Comparison of ENCODE assay signal across 14 cellular contexts in genomic region chr1:47679301-47679751, GRCh38.
A peak's percentile ranks its signal among the peaks of the same experiment; 100 is the strongest.
DNase-seq lines count a peak whose midpoint lies in the region; ATAC-seq, FAIRE-seq and TF ChIP-seq lines count a peak whose summit lies in the region.
"Had no signal": no experiment of that assay in that cellular context is flagged by ENCODE, and none has a peak within 500 bp of the region (broad histone marks: within the 10 kb centered on the region; RNA-seq: fewer than 3 reads in every experiment).

No MANE protein-coding gene starts in this region.

- no peak for DNase-seq in Right ventricle myocardium inferior (ENCODE audit: missing footprints)
- no peak for DNase-seq in cardiac septum (ENCODE audit: low spot score)
- DNase-seq in astrocyte (ENCODE audit: low read depth), result no peak
- DNase-seq in iris pigment epithelial cell (ENCODE audit: low read depth), result peak; percentile 49
- peak; percentile 44 for DNase-seq in urothelium cell line (ENCODE audit: low spot score)
- DNase-seq in tibial nerve (ENCODE audit: low spot score in 2 of 2), result no peak
- DNase-seq: activated CD4-positive, CD25-positive, alpha-beta regulatory T cell; DMS 273 treated with DMSO at 0.1 percent for 48 hours; HFFc6; MM.1S; NCI-H2171 had no signal

- no peaks in the 10 kb centered on the region for H3K36me3 ChIP-seq in astrocyte (ENCODE audit: insufficient read depth, low read length)
- no peaks in the 10 kb centered on the region for H3K36me3 ChIP-seq in tibial nerve

- H3K9ac ChIP-seq in astrocyte (ENCODE audit: low read length), result no peak overlapping the region

- H2AFZ ChIP-seq in astrocyte (ENCODE audit: low read depth, low read length), result no peak overlapping the region

- H3K27ac Mint-ChIP-seq in astrocyte (ENCODE audit: unreplicated experiment), result peak overlapping the region; percentile 28
- H3K27ac Mint-ChIP-seq: activated naive CD4-positive, alpha-beta T cell treated with anti-CD3 and anti-CD28 coated beads, Interleukin-2, amount 50 U/mL, for 72 hours; HFFc6 had no signal

- H3K27ac ChIP-seq in astrocyte (ENCODE audit: low read depth, low read length) (no peak overlapping the region), tibial nerve (no peak overlapping the region)

- no peak overlapping the region for H3K4me3 Mint-ChIP-seq in astrocyte (ENCODE audit: unreplicated experiment)
- H3K4me3 Mint-ChIP-seq: HFFc6 had no signal

- 44 to 47% methylated on average over 6 of the region's 6 CpGs for WGBS in tibial nerve, 2 donors

- H3K4me3 ChIP-seq in astrocyte (ENCODE audit: insufficient read depth, low read depth, low read length) (no peak overlapping the region), tibial nerve (no peak overlapping the region)

- peaks cover 2% of the 10 kb centered on the region for H3K36me3 Mint-ChIP-seq in astrocyte (ENCODE audit: low read depth, unreplicated experiment)
- H3K36me3 Mint-ChIP-seq: activated naive CD4-positive, alpha-beta T cell treated with anti-CD3 and anti-CD28 coated beads, Interleukin-2, amount 50 U/mL, for 72 hours had no signal

- peaks cover 26% of the 10 kb centered on the region for H3K27me3 Mint-ChIP-seq in astrocyte (ENCODE audit: low read depth, unreplicated experiment)

- H4K20me1 ChIP-seq in astrocyte (ENCODE audit: insufficient read depth, low read length), result no peaks in the 10 kb centered on the region

- intact Hi-C loops in Right ventricle myocardium inferior (cut with DNase I) (no loop called here), cardiac septum (cut with DNase I) (no loop called here)

- TF ChIP-seq POLR2A in tibial nerve (IDR thresholded peaks at IDR 0.05), result no peak

- TF ChIP-seq CTCF in astrocyte (IDR thresholded peaks at IDR 0.05; ENCODE audit: insufficient read depth, low read depth, low read length), result no peak
- TF ChIP-seq CTCF in tibial nerve (IDR thresholded peaks at IDR 0.05), result no peak

- H3K79me2 ChIP-seq in astrocyte (ENCODE audit: insufficient read depth, low read length), result no peaks in the 10 kb centered on the region

- H3K9me3 Mint-ChIP-seq in astrocyte (ENCODE audit: unreplicated experiment), result peaks cover 6% of the 10 kb centered on the region
- H3K9me3 Mint-ChIP-seq: activated naive CD4-positive, alpha-beta T cell treated with anti-CD3 and anti-CD28 coated beads, Interleukin-2, amount 50 U/mL, for 72 hours; HFFc6 had no signal

- no peak overlapping the region for H3K4me2 ChIP-seq in astrocyte (ENCODE audit: low read length)

- H3K9me3 ChIP-seq in astrocyte (ENCODE audit: insufficient read depth, low read depth, low read length) (no peaks in the 10 kb centered on the region), tibial nerve (no peaks in the 10 kb centered on the region)

- ATAC-seq in Right ventricle myocardium inferior (peak; percentile 44), HG03442 (IDR thresholded peaks at IDR 0.05; ENCODE audit: unreplicated experiment) (no peak), HG02642 (IDR thresholded peaks at IDR 0.05; ENCODE audit: poor library complexity, unreplicated experiment) (no peak)
- ATAC-seq: activated naive CD4-positive, alpha-beta T cell treated with anti-CD3 and anti-CD28 coated beads, Interleukin-2, amount 50 U/mL, for 72 hours had no signal

- no peak for FAIRE-seq in astrocyte (lab: Jason Lieb, UNC)
- FAIRE-seq in urothelium cell line (lab: Jason Lieb, UNC), result no peak

- peaks cover 23% of the 10 kb centered on the region for H3K4me1 Mint-ChIP-seq in astrocyte (ENCODE audit: low read depth, unreplicated experiment)

- TF ChIP-seq EP300 in tibial nerve (IDR thresholded peaks at IDR 0.05), result no peak

- H3K4me1 ChIP-seq in astrocyte (ENCODE audit: insufficient read depth, low read length) (peaks cover 3% of the 10 kb centered on the region), tibial nerve (peaks cover 0 to 11% (median 0%) of the 10 kb centered on the region in 4 donors)

- H3K27me3 ChIP-seq in astrocyte (ENCODE audit: insufficient read depth, low read length) (no peaks in the 10 kb centered on the region), tibial nerve (no peaks in the 10 kb centered on the region)

Comparison
In these comparisons a context has a peak if more than half of its experiments do, and no peak if none do; other contexts are left out.
1. DNase-seq: peak in iris pigment epithelial cell (single experiment) and urothelium cell line (single experiment); none in Right ventricle myocardium inferior (single experiment), cardiac septum (single experiment), astrocyte (single experiment) and tibial nerve (0 of 2).